In the genomic region with DNA sequence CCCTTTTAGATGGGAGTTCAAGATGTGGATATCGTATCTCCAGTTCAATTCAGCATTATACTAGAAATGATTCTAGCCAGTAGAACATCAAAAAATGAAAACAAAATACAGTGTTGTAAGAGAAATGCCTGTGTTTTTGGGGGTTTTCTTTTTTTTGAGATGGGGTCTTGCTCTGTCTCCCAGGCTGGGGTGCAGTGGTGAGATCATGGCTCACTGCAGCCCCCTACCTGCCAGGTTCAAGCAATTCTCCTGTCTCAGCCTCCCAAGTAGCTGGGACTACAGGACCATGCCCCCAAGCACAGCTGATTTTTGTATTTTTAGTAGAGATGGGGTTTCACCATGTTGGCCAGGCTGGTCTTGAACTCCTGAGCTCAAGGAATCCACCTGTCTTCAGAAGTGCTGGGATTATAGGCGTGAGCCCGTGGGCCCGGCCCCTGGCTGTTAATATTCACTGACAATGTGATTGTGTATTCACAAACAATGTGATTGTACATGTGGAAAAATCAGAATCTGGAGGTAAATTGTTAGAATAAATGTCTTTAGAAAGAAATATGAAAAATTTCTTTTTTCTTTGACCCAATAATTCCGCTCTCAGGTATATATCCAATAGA, we compare ENCODE assay signal across 8 cellular contexts. TPM values are rescaled to one million over a fixed set of nuclear protein-coding genes. Genes with fewer than 3 reads are reported as not detected.
A peak's percentile ranks its signal among the peaks of the same experiment; 100 is the strongest.
DNase-seq lines count a peak whose midpoint lies in the region; ATAC-seq and TF ChIP-seq lines count a peak whose summit lies in the region.

No MANE protein-coding gene starts in this region.

- DNase-seq in left ventricle myocardium inferior (no peak), left cardiac atrium (no peak), RPMI7951 (ENCODE audit: low read depth) (peak; percentile 9), esophagus muscularis mucosa (ENCODE audit: extremely low spot score) (no peak), upper lobe of left lung (no peak)
- peak; percentile 20 for DNase-seq in stimulated activated naive CD8-positive, alpha-beta T cell treated with anti-CD3 and anti-CD28 coated beads, Interleukin-15, Interleukin-2, amounts not matched to agents 100 U/mL and 50 U/mL, for 24 hours

- H3K4me1 ChIP-seq in left ventricle myocardium inferior = peaks cover 12% of the 10 kb centered on the region
- peaks cover 0 to 9% (median 2%) of the 10 kb centered on the region in 4 donors for H3K4me1 ChIP-seq in esophagus muscularis mucosa
- H3K4me1 ChIP-seq in upper lobe of left lung = peaks cover 0 to 6% (median 2%) of the 10 kb centered on the region in 4 donors

- H3K9me3 ChIP-seq in left ventricle myocardium inferior (replicated peaks) (no peaks in the 10 kb centered on the region), esophagus muscularis mucosa (no peaks in the 10 kb centered on the region), upper lobe of left lung (no peaks in the 10 kb centered on the region)

- no peaks in the 10 kb centered on the region for H3K36me3 ChIP-seq in left ventricle myocardium inferior
- no peaks in the 10 kb centered on the region for H3K36me3 ChIP-seq in esophagus muscularis mucosa
- no peaks in the 10 kb centered on the region for H3K36me3 ChIP-seq in upper lobe of left lung

- no peak for ATAC-seq in left cardiac atrium
- no peak for ATAC-seq in stimulated activated naive CD8-positive, alpha-beta T cell treated with anti-CD3 and anti-CD28 coated beads, Interleukin-15, Interleukin-2, amounts not matched to agents 100 U/mL and 50 U/mL, for 24 hours
- no peak for ATAC-seq in GM21423 (IDR thresholded peaks at IDR 0.05; ENCODE audit: unreplicated experiment)
- no peak for ATAC-seq in HG03520 (IDR thresholded peaks at IDR 0.05; ENCODE audit: unreplicated experiment)
- ATAC-seq in upper lobe of left lung (ENCODE audit: low FRiP score in 2 of 2) = no peak

- no peak overlapping the region for H3K4me3 ChIP-seq in left ventricle myocardium inferior
- no peak overlapping the region for H3K4me3 ChIP-seq in esophagus muscularis mucosa
- H3K4me3 ChIP-seq in upper lobe of left lung = no peak overlapping the region

- 99% methylated on average over 5 of the region's 5 CpGs for WGBS in esophagus muscularis mucosa
- WGBS in upper lobe of left lung, 2 donors = 95 to 99% methylated on average over 5 of the region's 5 CpGs

- TF ChIP-seq EP300 in esophagus muscularis mucosa (IDR thresholded peaks at IDR 0.05) (no peak), upper lobe of left lung (IDR thresholded peaks at IDR 0.05) (no peak)

- TF ChIP-seq POLR2A in esophagus muscularis mucosa (IDR thresholded peaks at IDR 0.05; ENCODE audit: low read depth) (no peak), upper lobe of left lung (IDR thresholded peaks at IDR 0.05) (no peak)

- H3K27ac ChIP-seq in left ventricle myocardium inferior (replicated peaks) (no peak overlapping the region), esophagus muscularis mucosa (replicated peaks in 1 of 4) (no peak overlapping the region), upper lobe of left lung (no peak overlapping the region)

- intact Hi-C loops in left ventricle myocardium inferior (cut with micrococcal nuclease) = no loop called here
- intact Hi-C loops in left cardiac atrium (cut with DNase I) = no loop called here
- intact Hi-C loops in esophagus muscularis mucosa (cut with DNase I) = loop anchor here (10.0 kb wide), 1 partner anchor 48 kb away; no protein-coding TSS in a partner anchor

- TF ChIP-seq CTCF in left ventricle myocardium inferior (IDR thresholded peaks at IDR 0.05; ENCODE audit: borderline replicate concordance) (peak; percentile 57), esophagus muscularis mucosa (IDR thresholded peaks at IDR 0.05) (peak; percentile 24 to 34 (median 29)), upper lobe of left lung (IDR thresholded peaks at IDR 0.05) (peak in 2 of 6 experiments; percentile 33 to 34)

- no peaks in the 10 kb centered on the region for H3K27me3 ChIP-seq in left ventricle myocardium inferior (ENCODE audit: low read depth)
- no peaks in the 10 kb centered on the region for H3K27me3 ChIP-seq in esophagus muscularis mucosa
- no peaks in the 10 kb centered on the region for H3K27me3 ChIP-seq in upper lobe of left lung

RNA-seq across cellular contexts. Expression of a gene that starts 59.0 kb away (rescaled TPM):
- total RNA-seq in left ventricle myocardium inferior = 179 TPM
- 100 to 1,000 TPM; 141 to 142 TPM for total RNA-seq in left cardiac atrium
- 16.7 and 29.6 TPM in 2 replicates for total RNA-seq in RPMI7951 (2014; rRNA removed; shearing (Covaris generic))
- 10 to 100 TPM; 37.4 to 59.9 (median 43.3) TPM for total RNA-seq in esophagus muscularis mucosa
- 100 to 1,000 TPM in 2 of 6 donors, 10 to 100 TPM in 4; 43.0 to 155 (median 85.4) TPM for total RNA-seq in upper lobe of left lung

Comparison
In these comparisons a context has a peak if more than half of its experiments do, and no peak if none do; other contexts are left out.
1. DNase-seq: peak in RPMI7951 (single experiment) and stimulated activated naive CD8-positive, alpha-beta T cell treated with anti-CD3 and anti-CD28 coated beads, Interleukin-15, Interleukin-2, amounts not matched to agents 100 U/mL and 50 U/mL, for 24 hours (single experiment); none in left ventricle myocardium inferior (single experiment), left cardiac atrium (single experiment), esophagus muscularis mucosa (single experiment) and upper lobe of left lung (0 of 2).